In the genomic region with DNA sequence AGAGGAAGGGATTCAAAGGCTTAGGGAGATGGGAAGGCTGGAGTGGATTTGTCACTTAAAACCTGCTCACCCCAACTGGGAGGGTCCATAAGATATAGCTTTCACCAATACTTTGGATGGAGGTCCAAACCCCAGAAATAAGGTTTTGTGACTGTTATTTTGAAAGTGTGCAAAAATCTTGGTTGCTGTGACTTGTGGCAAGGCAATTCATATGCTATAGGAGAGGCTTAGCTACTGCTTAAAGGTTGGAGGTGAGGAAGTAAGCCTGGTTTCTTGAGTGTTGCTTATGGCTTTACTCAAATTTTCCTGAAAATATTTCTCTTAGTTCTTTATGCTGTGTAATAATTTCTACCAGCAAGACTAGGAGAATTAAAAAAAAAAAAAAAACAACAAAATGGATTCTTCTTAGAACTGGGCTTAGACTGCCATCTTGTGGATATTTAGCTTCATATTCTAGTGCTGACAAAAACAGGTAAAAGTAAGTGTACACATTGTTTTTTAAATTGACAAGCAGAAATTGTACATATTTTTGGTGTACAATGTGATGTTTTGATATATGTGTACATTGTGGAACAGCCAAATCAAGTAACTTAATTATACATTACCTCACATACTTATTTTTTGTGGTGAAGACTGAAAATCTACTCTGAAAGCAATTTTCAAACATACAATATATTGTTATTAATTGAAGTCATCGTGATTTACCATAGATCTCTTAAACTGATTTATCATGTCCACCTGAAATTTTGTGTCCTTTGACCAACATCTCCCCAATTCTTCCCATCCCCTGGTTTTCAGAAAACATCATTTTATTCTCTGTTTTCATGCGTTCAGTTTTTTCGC, we compare ENCODE assay signal across 8 cellular contexts. TPM values are rescaled to one million over a fixed set of nuclear protein-coding genes. Genes with fewer than 3 reads are reported as not detected.
A peak's percentile ranks its signal among the peaks of the same experiment; 100 is the strongest.
DNase-seq lines count a peak whose midpoint lies in the region; TF ChIP-seq lines count a peak whose summit lies in the region.

No MANE protein-coding gene starts in this region.

- no peaks in the 10 kb centered on the region for H3K27me3 ChIP-seq in BJ (ENCODE audit: control insufficient read depth, insufficient read depth, low read length)
- H3K27me3 ChIP-seq in ascending aorta: no peaks in the 10 kb centered on the region
- H3K27me3 ChIP-seq in tibial nerve: no peaks in the 10 kb centered on the region
- no peaks in the 10 kb centered on the region for H3K27me3 ChIP-seq in ovary

- DNase-seq in BJ (ENCODE audit: low read depth): peak; percentile 36
- peak; percentile 11 for DNase-seq in GM20000 (ENCODE audit: low spot score)
- DNase-seq in NCI-H2227 (lab: John Stamatoyannopoulos, UW; ENCODE audit: unreplicated experiment): peak; percentile 54
- DNase-seq in ascending aorta (ENCODE audit: low spot score in 2 of 2): no peak
- DNase-seq in inferior parietal cortex (ENCODE audit: extremely low spot score): peak; percentile 78
- DNase-seq in tibial nerve (ENCODE audit: low spot score in 2 of 2): no peak
- DNase-seq in ovary: no peak
- DNase-seq in mucosa of gallbladder (ENCODE audit: low spot score): no peak

- H3K27ac ChIP-seq in ascending aorta (no peak overlapping the region), tibial nerve (peak overlapping the region in 1 of 4 donors; percentile 33), ovary (no peak overlapping the region)

- H3K36me3 ChIP-seq in BJ (ENCODE audit: control insufficient read depth, insufficient read depth, low read length) (no peaks in the 10 kb centered on the region), ascending aorta (no peaks in the 10 kb centered on the region), tibial nerve (no peaks in the 10 kb centered on the region), ovary (no peaks in the 10 kb centered on the region)

- H3K4me1 ChIP-seq in ascending aorta: peaks cover 0 to 6% of the 10 kb centered on the region in 2 donors
- H3K4me1 ChIP-seq in tibial nerve: peaks cover 0 to 14% (median 0%) of the 10 kb centered on the region in 4 donors
- peaks cover 1% of the 10 kb centered on the region for H3K4me1 ChIP-seq in ovary (ENCODE audit: insufficient read depth)

- TF ChIP-seq CTCF in BJ (IDR thresholded peaks at IDR 0.05; ENCODE audit: insufficient read depth, low read depth, low read length) (peak; percentile 51), GM20000 (IDR thresholded peaks at IDR 0.05; ENCODE audit: extremely low read depth, missing control alignments) (peak; percentile 27), ascending aorta (IDR thresholded peaks at IDR 0.05) (peak; percentile 56 to 68 (median 58)), tibial nerve (IDR thresholded peaks at IDR 0.05) (peak; percentile 49 to 73 (median 52)), ovary (IDR thresholded peaks at IDR 0.05) (peak in 1 of 3 donors; percentile 36)

- 89 to 90% methylated on average over 3 of the region's 3 CpGs for WGBS in tibial nerve, 2 donors
- 84 to 91% (median 84%) methylated on average over 3 of the region's 3 CpGs for WGBS in ovary, 3 donors

- no peak for TF ChIP-seq EP300 in tibial nerve (IDR thresholded peaks at IDR 0.05)
- TF ChIP-seq EP300 in ovary (IDR thresholded peaks at IDR 0.05): no peak

- TF ChIP-seq POLR2A in tibial nerve (IDR thresholded peaks at IDR 0.05): no peak
- TF ChIP-seq POLR2A in ovary (IDR thresholded peaks at IDR 0.05): no peak

- CTCF ChIA-PET in BJ (lab: Yijun Ruan, JAX): interaction anchor here (0.5 to 5.2 kb wide), 22 partner anchors 12 to 751 kb away, joined by 3 to 83 read pairs (median 4); a partner anchor contains a TSS

- POLR2A ChIA-PET in BJ (lab: Charles Lee): interaction anchor here (0.6 to 0.7 kb wide), 3 partner anchors 142 to 192 kb away, joined by 3 to 9 read pairs (median 3); a partner anchor contains a TSS

- no peak overlapping the region for H3K4me3 ChIP-seq in BJ (ENCODE audit: low read depth, low read length)
- no peak overlapping the region for H3K4me3 ChIP-seq in ascending aorta
- no peak overlapping the region for H3K4me3 ChIP-seq in tibial nerve
- no peak overlapping the region for H3K4me3 ChIP-seq in ovary

- H3K9me3 ChIP-seq in ascending aorta (no peaks in the 10 kb centered on the region), tibial nerve (peaks cover 0 to 3% (median 0%) of the 10 kb centered on the region in 4 donors), ovary (no peaks in the 10 kb centered on the region)

- intact Hi-C loops in ascending aorta (cut with DNase I) (loop anchor here (1.0 to 10.0 kb wide), 6 partner anchors 65 to 361 kb away; a partner anchor contains a TSS), ovary (cut with DNase I) (loop anchor here in 3 of 4 donors (2.0 to 5.0 kb wide), 3 partner anchors 149 to 226 kb away; a partner anchor contains a TSS)

RNA-seq across cellular contexts. Expression of a gene that starts 23.0 kb away (rescaled TPM):
- polyA plus RNA-seq in BJ (2011; rRNA removed) (not detected in 2 replicates), ovary (not detected)
- polyA minus RNA-seq in BJ (2011; rRNA and poly(A)+ RNA removed): not detected in 2 replicates
- total RNA-seq in ascending aorta (not detected), tibial nerve (not detected), ovary (not detected), mucosa of gallbladder (not detected)

RNA-seq across cellular contexts. Expression of a gene that starts 34.4 kb away (rescaled TPM):
- polyA plus RNA-seq in BJ (2011; rRNA removed): 22.7 and 31.7 TPM in 2 replicates
- polyA minus RNA-seq in BJ (2011; rRNA and poly(A)+ RNA removed): 7.7 and 13.2 TPM in 2 replicates
- total RNA-seq in ascending aorta: 87.1 TPM
- total RNA-seq in tibial nerve: 100 to 1,000 TPM in 2 of 4 donors, 10 to 100 TPM in 2; 63.8 to 112 (median 89.4) TPM
- 10 to 100 TPM; 16.0 to 77.7 (median 32.4) TPM for total RNA-seq in ovary
- 100 to 1,000 TPM in 1 of 2 donors, 10 to 100 TPM in 1; 36.6 to 212 TPM for polyA plus RNA-seq in ovary
- total RNA-seq in mucosa of gallbladder: 86.1 TPM

RNA-seq across cellular contexts. Expression of a gene that starts 57.5 kb away (rescaled TPM):
- polyA plus RNA-seq in BJ (2011; rRNA removed) (0.66 and 0.93 TPM in 2 replicates), ovary (1 to 10 TPM in 1 of 2 donors, under 1 TPM in 1; 0.64 to 2.0 TPM)
- not detected in 2 replicates for polyA minus RNA-seq in BJ (2011; rRNA and poly(A)+ RNA removed)
- total RNA-seq in ascending aorta (not detected), tibial nerve (not detected), ovary (10 to 100 TPM in 1 of 7 donors, 1 to 10 TPM in 4, under 1 TPM in 1, not detected in 1; 0.35 to 83.8 (median 1.9) TPM), mucosa of gallbladder (0.49 TPM)

Comparison
In these comparisons a context has a peak if more than half of its experiments do, and no peak if none do; other contexts are left out.
1. DNase-seq: peak in BJ (single experiment), GM20000 (single experiment), NCI-H2227 (single experiment) and inferior parietal cortex (single experiment); none in ascending aorta (0 of 2), tibial nerve (0 of 2), ovary (0 of 5) and mucosa of gallbladder (single experiment).